8 cellular contexts compared by ENCODE assay signal in genomic region chr11:36594316-36594989, GRCh38. TPM values are rescaled to one million over a fixed set of nuclear protein-coding genes. Genes with fewer than 3 reads are reported as not detected.
DNase-seq lines count a peak whose midpoint lies in the region; ATAC-seq and TF ChIP-seq lines count a peak whose summit lies in the region.

IFTAP (plus strand) TSS chr11:36594502; CDS start chr11:36610104, 15,602 bp downstream.

- peaks cover 9% of the 10 kb centered on the region for H3K4me1 Mint-ChIP-seq in activated T-helper 1 cell treated with anti-CD3 and anti-CD28 coated beads, Interleukin-12 subunit alpha, Interleukin-12 subunit beta, Interleukin-2, Interleukin-4 antibody, amounts not matched to agents 30 ng/mL and 10 ng/mL and 1 ng/mL, durations not matched to agents 14 hours and 24 hours and 36 hours (ENCODE audit: low read depth)

- H3K27me3 ChIP-seq in BLaER1 (no peaks in the 10 kb centered on the region), muscle layer of colon (ENCODE audit: control insufficient read depth in 1 of 2, insufficient read depth in 2 of 2, low read length in 2 of 2) (no peaks in the 10 kb centered on the region), testis (no peaks in the 10 kb centered on the region)

- H3K4me1 ChIP-seq in BLaER1 (peaks cover 62% of the 10 kb centered on the region), muscle layer of colon (ENCODE audit: insufficient read depth, low read length) (peaks cover 15% of the 10 kb centered on the region), testis (no peaks in the 10 kb centered on the region)

- peaks cover 69% of the 10 kb centered on the region for H3K36me3 ChIP-seq in BLaER1
- H3K36me3 ChIP-seq in muscle layer of colon (ENCODE audit: insufficient read depth, low read length) = no peaks in the 10 kb centered on the region
- H3K36me3 ChIP-seq in testis (ENCODE audit: low read depth, missing control alignments) = no peaks in the 10 kb centered on the region

- DNase-seq in HK-2 (ENCODE audit: unreplicated experiment) = peak; percentile 35
- DNase-seq in NCI-H82 (lab: John Stamatoyannopoulos, UW) = peak; percentile 95
- peak; percentile 5 for DNase-seq in activated T-helper 1 cell treated with anti-CD3 and anti-CD28 coated beads, Interleukin-12 subunit alpha, Interleukin-12 subunit beta, Interleukin-2, Interleukin-4 antibody, amounts not matched to agents 30 ng/mL and 10 ng/mL and 1 ng/mL, durations not matched to agents 14 hours and 24 hours and 36 hours (ENCODE audit: low spot score)
- peak; percentile 95 for DNase-seq in fibroblast of peridontal ligament (ENCODE audit: extremely low read depth)
- DNase-seq in testis = peak; percentile 75

- no peak for TF ChIP-seq CTCF in testis (IDR thresholded peaks at IDR 0.05)

- no peaks in the 10 kb centered on the region for H3K9me3 Mint-ChIP-seq in activated T-helper 1 cell treated with anti-CD3 and anti-CD28 coated beads, Interleukin-12 subunit alpha, Interleukin-12 subunit beta, Interleukin-2, Interleukin-4 antibody, amounts not matched to agents 30 ng/mL and 10 ng/mL and 1 ng/mL, durations not matched to agents 14 hours and 24 hours and 36 hours

- H3K9ac ChIP-seq in BLaER1 (peak within 1 kb of the TSS; percentile 93), muscle layer of colon (ENCODE audit: low read length) (peak within 1 kb of the TSS; percentile 62)

- H3K27me3 Mint-ChIP-seq in activated T-helper 1 cell treated with anti-CD3 and anti-CD28 coated beads, Interleukin-12 subunit alpha, Interleukin-12 subunit beta, Interleukin-2, Interleukin-4 antibody, amounts not matched to agents 30 ng/mL and 10 ng/mL and 1 ng/mL, durations not matched to agents 14 hours and 24 hours and 36 hours (ENCODE audit: insufficient read depth) = peaks cover 39% of the 10 kb centered on the region

- TF ChIP-seq POLR2A in testis (IDR thresholded peaks at IDR 0.05) = no peak

- intact Hi-C loops in activated T-helper 1 cell treated with anti-CD3 and anti-CD28 coated beads, Interleukin-12 subunit alpha, Interleukin-12 subunit beta, Interleukin-2, Interleukin-4 antibody, amounts not matched to agents 30 ng/mL and 10 ng/mL and 1 ng/mL, durations not matched to agents 14 hours and 24 hours and 36 hours (cut with micrococcal nuclease) = no loop called here
- intact Hi-C loops in testis (cut with DNase I; ENCODE audit: low total_unique reads) = no loop called here

- no peak within 1 kb of the TSS for H3K27ac Mint-ChIP-seq in activated T-helper 1 cell treated with anti-CD3 and anti-CD28 coated beads, Interleukin-12 subunit alpha, Interleukin-12 subunit beta, Interleukin-2, Interleukin-4 antibody, amounts not matched to agents 30 ng/mL and 10 ng/mL and 1 ng/mL, durations not matched to agents 14 hours and 24 hours and 36 hours

- peak within 1 kb of the TSS; percentile 89 for H3K4me2 ChIP-seq in BLaER1

- peak within 1 kb of the TSS; percentile 90 for H3K4me3 Mint-ChIP-seq in activated T-helper 1 cell treated with anti-CD3 and anti-CD28 coated beads, Interleukin-12 subunit alpha, Interleukin-12 subunit beta, Interleukin-2, Interleukin-4 antibody, amounts not matched to agents 30 ng/mL and 10 ng/mL and 1 ng/mL, durations not matched to agents 14 hours and 24 hours and 36 hours

- H3K4me3 ChIP-seq in BLaER1 = peak within 1 kb of the TSS; percentile 73
- peak within 1 kb of the TSS; percentile 66 to 89 for H3K4me3 ChIP-seq in muscle layer of colon (ENCODE audit: low read depth in 1 of 2, low read length in 2 of 2)
- H3K4me3 ChIP-seq in testis = peak within 1 kb of the TSS; percentile 69 to 72

- H3K27ac ChIP-seq in BLaER1 = peak within 1 kb of the TSS; percentile 97
- peak within 1 kb of the TSS; percentile 67 for H3K27ac ChIP-seq in muscle layer of colon (ENCODE audit: low read depth, low read length)
- H3K27ac ChIP-seq in testis = peak within 1 kb of the TSS; percentile 8 to 60

- H4K20me1 ChIP-seq in BLaER1 = peaks cover 40% of the 10 kb centered on the region

- no peaks in the 10 kb centered on the region for H3K36me3 Mint-ChIP-seq in activated T-helper 1 cell treated with anti-CD3 and anti-CD28 coated beads, Interleukin-12 subunit alpha, Interleukin-12 subunit beta, Interleukin-2, Interleukin-4 antibody, amounts not matched to agents 30 ng/mL and 10 ng/mL and 1 ng/mL, durations not matched to agents 14 hours and 24 hours and 36 hours (ENCODE audit: low read depth)

- WGBS in testis, 2 donors = 1% methylated on average over 27 to 29 of the region's 29 CpGs

- ATAC-seq in GM19395 (IDR thresholded peaks at IDR 0.05; ENCODE audit: unreplicated experiment) = peak; percentile 94

- H3K9me3 ChIP-seq in BLaER1 (peaks cover 27% of the 10 kb centered on the region), muscle layer of colon (ENCODE audit: low read length) (no peaks in the 10 kb centered on the region), testis (no peaks in the 10 kb centered on the region)

RNA-seq across cellular contexts. Expression of gene IFTAP, which starts in this region (rescaled TPM):
- total RNA-seq in activated T-helper 1 cell treated with anti-CD3 and anti-CD28 coated beads, Interleukin-12 subunit alpha, Interleukin-12 subunit beta, Interleukin-2, Interleukin-4 antibody, amounts not matched to agents 30 ng/mL and 10 ng/mL and 1 ng/mL, durations not matched to agents 14 hours and 24 hours and 36 hours = 0.99 and 1.9 TPM in 2 replicates
- total RNA-seq in testis = 10 to 100 TPM; 42.1 to 42.4 TPM
- 105 TPM for polyA plus RNA-seq in testis (ENCODE audit: insufficient read depth, low read depth, low replicate concordance)

Comparison
In these comparisons a context has a peak if more than half of its experiments do, and no peak if none do; other contexts are left out.
1. Peak in every context shown above with its lines: DNase-seq, ATAC-seq, H3K4me3 ChIP-seq and H3K27ac ChIP-seq.
2. RNA of gene IFTAP (total RNA-seq): 42.1 to 42.4 TPM in testis; 0.99 to 1.9 TPM in activated T-helper 1 cell treated with anti-CD3 and anti-CD28 coated beads, Interleukin-12 subunit alpha, Interleukin-12 subunit beta, Interleukin-2, Interleukin-4 antibody, amounts not matched to agents 30 ng/mL and 10 ng/mL and 1 ng/mL, durations not matched to agents 14 hours and 24 hours and 36 hours; every median in the first group is over 10 times any median in the second.
3. H3K27ac ChIP-seq: peak in every context shown above with its lines; median percentile 97 in BLaER1; 67 in muscle layer of colon; 34 in testis.
4. DNase-seq: peak in every context shown above with its lines; median percentile 95 in NCI-H82; 95 in fibroblast of peridontal ligament; 75 in testis; 35 in HK-2; 5 in activated T-helper 1 cell treated with anti-CD3 and anti-CD28 coated beads, Interleukin-12 subunit alpha, Interleukin-12 subunit beta, Interleukin-2, Interleukin-4 antibody, amounts not matched to agents 30 ng/mL and 10 ng/mL and 1 ng/mL, durations not matched to agents 14 hours and 24 hours and 36 hours.